Comparison of ENCODE assay signal across 8 cellular contexts in genomic region chr2:174878537-174879147, GRCh38.
DNase-seq lines count a peak whose midpoint lies in the region; ATAC-seq and TF ChIP-seq lines count a peak whose summit lies in the region.

No MANE protein-coding gene starts in this region.

- no peaks in the 10 kb centered on the region for H3K4me1 ChIP-seq in osteoblast (ENCODE audit: insufficient read depth, low read length)

- H3K27ac ChIP-seq in osteoblast (ENCODE audit: low read depth, low read length), result no peak overlapping the region

- ATAC-seq in GM21390 (IDR thresholded peaks at IDR 0.05; ENCODE audit: unreplicated experiment) (no peak), T-cell (replicated peaks in 1 of 4) (no peak)

- H3K27ac Mint-ChIP-seq in T-cell, result no peak overlapping the region

- H3K9me3 ChIP-seq in osteoblast (ENCODE audit: low read depth, low read length), result no peaks in the 10 kb centered on the region

- H4K20me1 ChIP-seq in osteoblast (ENCODE audit: insufficient read depth, low read length), result no peaks in the 10 kb centered on the region

- TF ChIP-seq CTCF in osteoblast (IDR thresholded peaks at IDR 0.05; ENCODE audit: extremely low read depth, low read depth, low read length), result no peak

- POLR2A ChIA-PET in T-cell (lab: Charles Lee), result interaction anchor here in 1 of 2 donors (0.7 kb wide), 1 partner anchor 449 kb away, joined by 4 read pairs; no protein-coding TSS in a partner anchor

- H3K79me2 ChIP-seq in osteoblast (ENCODE audit: insufficient read depth, low read length), result no peaks in the 10 kb centered on the region

- no peaks in the 10 kb centered on the region for H3K36me3 Mint-ChIP-seq in T-cell

- H3K27me3 ChIP-seq in osteoblast (ENCODE audit: insufficient read depth, low read length), result no peaks in the 10 kb centered on the region

- CTCF ChIA-PET in T-cell (lab: Charles Lee), result no interaction called here

- DNase-seq in AG20443 (ENCODE audit: low spot score), result peak; percentile 41
- peak; percentile 66 for DNase-seq in NCI-H2029 (lab: John Stamatoyannopoulos, UW)
- DNase-seq in cerebellar cortex (ENCODE audit: low spot score), result peak; percentile 19
- DNase-seq in osteoblast (ENCODE audit: insufficient read length, low spot score, missing footprints), result peak; percentile 52
- DNase-seq in NCI-H187 treated with DMSO at 0.1 percent for 48 hours (lab: John Stamatoyannopoulos, UW), result no peak
- no peak for DNase-seq in activated CD4-positive, alpha-beta T cell treated with anti-CD3 and anti-CD28 coated beads, Interleukin-2, amount 50 U/mL, for 4 hours
- no peak for DNase-seq in T-cell

- no peaks in the 10 kb centered on the region for H3K36me3 ChIP-seq in osteoblast (ENCODE audit: insufficient read depth, low read length)

- H3K4me3 ChIP-seq in osteoblast (ENCODE audit: insufficient read depth, low read length), result peak overlapping the region; percentile 50

- H3K4me1 Mint-ChIP-seq in T-cell, result no peaks in the 10 kb centered on the region

- peaks cover 0 to 4% of the 10 kb centered on the region in 2 donors for H3K27me3 Mint-ChIP-seq in T-cell

- H3K9me3 Mint-ChIP-seq in T-cell, result no peaks in the 10 kb centered on the region

- peak overlapping the region; percentile 61 for H3K4me2 ChIP-seq in osteoblast (ENCODE audit: insufficient read depth, low read length)

- peak overlapping the region; percentile 2 for H2AFZ ChIP-seq in osteoblast (ENCODE audit: low read length)

- H3K4me3 Mint-ChIP-seq in T-cell, result no peak overlapping the region

Comparison
In these comparisons a context has a peak if more than half of its experiments do, and no peak if none do; other contexts are left out.
1. DNase-seq: peak in AG20443 (single experiment), NCI-H2029 (single experiment), cerebellar cortex (single experiment) and osteoblast (single experiment); none in NCI-H187 treated with DMSO at 0.1 percent for 48 hours (single experiment), activated CD4-positive, alpha-beta T cell treated with anti-CD3 and anti-CD28 coated beads, Interleukin-2, amount 50 U/mL, for 4 hours (0 of 2) and T-cell (0 of 34).